In the genomic region with DNA sequence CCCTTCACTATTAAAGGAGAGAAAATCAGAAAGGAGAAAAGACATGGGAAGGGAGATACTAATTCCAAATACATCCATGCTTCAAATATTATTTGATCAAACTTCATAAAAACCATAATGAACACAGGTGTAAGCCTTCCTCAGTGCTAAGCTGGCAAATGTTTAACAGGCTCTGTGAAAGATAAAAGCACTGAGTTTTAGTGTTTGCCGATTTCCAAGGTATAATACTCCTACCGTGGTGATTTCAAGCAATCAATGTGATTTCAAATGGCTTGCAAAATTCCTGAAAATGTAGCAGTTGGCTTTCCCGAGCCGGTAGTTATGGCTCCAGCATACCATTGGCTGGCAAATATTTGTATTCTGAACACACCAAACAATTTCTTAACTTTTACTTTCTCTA, we compare ENCODE assay signal across 19 cellular contexts.
"Had no signal": no experiment of that assay in that cellular context is flagged by ENCODE, and none has a peak within 500 bp of the region (broad histone marks: within the 10 kb centered on the region; RNA-seq: fewer than 3 reads in every experiment).

No MANE protein-coding gene starts in this region.

- H3K27me3 ChIP-seq: heart left ventricle, left lung, neutrophil, right atrium auricular region, sigmoid colon, stomach, transverse colon had no signal

- ATAC-seq: heart left ventricle; left lung; lower lobe of right lung; naive thymus-derived CD8-positive, alpha-beta T cell had no signal

- H3K4me1 ChIP-seq: left lung, lower lobe of right lung, right atrium auricular region, sigmoid colon, stomach had no signal

- H3K4me1 Mint-ChIP-seq: memory B cell; naive thymus-derived CD8-positive, alpha-beta T cell had no signal

- H3K27me3 Mint-ChIP-seq: dendritic cell treated with granulocyte-macrophage colony-stimulating factor and Interleukin-4, amounts not matched to agents 40 ng/mL and 50 ng/mL, for 4 days; memory B cell; naive thymus-derived CD8-positive, alpha-beta T cell had no signal

- H3K36me3 ChIP-seq: heart left ventricle, left lung, lower lobe of right lung, neutrophil, right atrium auricular region, sigmoid colon, stomach, thoracic aorta, transverse colon had no signal

- H3K27ac ChIP-seq: heart left ventricle, left lung, lower lobe of right lung, neutrophil, right atrium auricular region, sigmoid colon, skin epidermis, stomach, thoracic aorta had no signal

- H3K4me3 ChIP-seq: heart left ventricle, left lung, lower lobe of right lung, right atrium auricular region, sigmoid colon, skin epidermis, stomach, thoracic aorta, transverse colon had no signal

- H3K36me3 Mint-ChIP-seq: memory B cell; naive thymus-derived CD8-positive, alpha-beta T cell had no signal

- H3K27ac Mint-ChIP-seq: dendritic cell treated with granulocyte-macrophage colony-stimulating factor and Interleukin-4, amounts not matched to agents 40 ng/mL and 50 ng/mL, for 4 days; memory B cell; naive thymus-derived CD8-positive, alpha-beta T cell had no signal

- H3K9me3 Mint-ChIP-seq: dendritic cell treated with granulocyte-macrophage colony-stimulating factor and Interleukin-4, amounts not matched to agents 40 ng/mL and 50 ng/mL, for 4 days; memory B cell had no signal

- H3K9me3 ChIP-seq: heart left ventricle, left lung, lower lobe of right lung, neutrophil, right atrium auricular region, sigmoid colon, stomach, thoracic aorta, transverse colon had no signal

- H3K4me3 Mint-ChIP-seq: dendritic cell treated with granulocyte-macrophage colony-stimulating factor and Interleukin-4, amounts not matched to agents 40 ng/mL and 50 ng/mL, for 4 days; memory B cell; naive thymus-derived CD8-positive, alpha-beta T cell had no signal

- DNase-seq: cerebellar nuclear complex; heart left ventricle; hypothalamus; islet precursor cell; left lung; lower lobe of right lung; midbrain; naive thymus-derived CD8-positive, alpha-beta T cell; sigmoid colon; stimulated activated naive CD4-positive, alpha-beta T cell; stomach; substantia nigra; transverse colon had no signal
